ENCODE assay signal across 8 cellular contexts in genomic region chr22:30195245-30196140, GRCh38. TPM values are rescaled to one million over a fixed set of nuclear protein-coding genes. Genes with fewer than 3 reads are reported as not detected.
DNase-seq lines count a peak whose midpoint lies in the region; ATAC-seq, FAIRE-seq and TF ChIP-seq lines count a peak whose summit lies in the region.

No MANE protein-coding gene starts in this region.

- H3K9me3 ChIP-seq in IMR-90 (ENCODE audit: control insufficient read depth, insufficient read depth, low read length): no peaks in the 10 kb centered on the region
- no peaks in the 10 kb centered on the region for H3K9me3 ChIP-seq in lung (ENCODE audit: control insufficient read depth in 2 of 2, insufficient read depth in 1 of 2, low read length in 1 of 2)
- H3K9me3 ChIP-seq in HAP-1: no peaks in the 10 kb centered on the region

- ATAC-seq in IMR-90 (ENCODE audit: low read depth) (peak; percentile 43), lung (ENCODE audit: insufficient read depth, low FRiP score) (peak; percentile 28), HG02763 (IDR thresholded peaks at IDR 0.05; ENCODE audit: unreplicated experiment) (no peak)

- peak overlapping the region; percentile 89 for H2AK5ac ChIP-seq in IMR-90 (ENCODE audit: low read depth, low read length)

- peaks cover 24% of the 10 kb centered on the region for H3K9me1 ChIP-seq in IMR-90 (ENCODE audit: insufficient read depth, low read length)

- no peak overlapping the region for H2AFZ ChIP-seq in IMR-90 (replicated peaks; ENCODE audit: low read length, poor library complexity)

- H3K36me3 ChIP-seq in IMR-90 (ENCODE audit: control insufficient read depth, insufficient read depth, low read length): no peaks in the 10 kb centered on the region
- H3K36me3 ChIP-seq in lung (ENCODE audit: control insufficient read depth in 2 of 2, insufficient read depth in 2 of 2, low read length in 2 of 2): no peaks in the 10 kb centered on the region
- no peaks in the 10 kb centered on the region for H3K36me3 ChIP-seq in HAP-1 (replicated peaks)

- H4K91ac ChIP-seq in IMR-90 (ENCODE audit: insufficient read depth, low read depth, low read length): peak overlapping the region; percentile 100

- no peak for TF ChIP-seq CTCF in IMR-90 (conservative IDR thresholded peaks at IDR 0.05; ENCODE audit: low read depth, low read length)
- TF ChIP-seq CTCF in lung (IDR thresholded peaks at IDR 0.05; ENCODE audit: control extremely low read depth, extremely low read depth): no peak

- FAIRE-seq in A204.1 (lab: Jason Lieb, UNC): peak; percentile 100

- TF ChIP-seq RAD21 in IMR-90 (IDR thresholded peaks at IDR 0.05; ENCODE audit: low read length): peak; percentile 40

- CTCF ChIA-PET in IMR-90 (lab: Yijun Ruan, JAX): interaction anchor here (1.4 kb wide), 2 partner anchors 10 to 87 kb away, joined by 4 to 7 read pairs; no protein-coding TSS in a partner anchor

- H3K4me3 ChIP-seq in IMR-90 (ENCODE audit: insufficient read depth, low read depth, low read length) (no peak overlapping the region), lung (no peak overlapping the region), HAP-1 (no peak overlapping the region)

- DNase-seq in IMR-90: peak; percentile 64
- DNase-seq in amniotic epithelial cell (ENCODE audit: low read depth): peak; percentile 70
- no peak for DNase-seq in lung (ENCODE audit: low spot score)
- no peak for DNase-seq in NCI-H345 (lab: John Stamatoyannopoulos, UW)
- no peak for DNase-seq in UCSD-AML1 (lab: John Stamatoyannopoulos, UW; ENCODE audit: unreplicated experiment)
- no peak for DNase-seq in HAP-1 (ENCODE audit: low spot score in 2 of 2)

- peaks cover 4% of the 10 kb centered on the region; the same call in 1 of the 2 replicates for H4K20me1 ChIP-seq in IMR-90 (ENCODE audit: insufficient read depth, low read length)

- TSS peak; percentile 94 for BruUV-seq in IMR-90 (replicated peaks; lab: Mats Ljungman, UMichigan)

- H2AK9ac ChIP-seq in IMR-90 (replicated peaks; ENCODE audit: low read depth, low read length, poor library complexity): peak overlapping the region; percentile 92

- peak overlapping the region; percentile 99 for H2BK120ac ChIP-seq in IMR-90 (ENCODE audit: low read depth, low read length)

- H3K4ac ChIP-seq in IMR-90 (ENCODE audit: low read depth, low read length): peak overlapping the region; percentile 97

- peak overlapping the region; percentile 58 for H3K9ac ChIP-seq in IMR-90 (ENCODE audit: low read depth, low read length)

- intact Hi-C loops in IMR-90 (cut with micrococcal nuclease): loop anchor here (1.0 to 5.0 kb wide), 3 partner anchors 10 to 81 kb away; no protein-coding TSS in a partner anchor

- dilution Hi-C loops in IMR-90 (cut with HindIII; ENCODE audit: low sequenced_read_pairs, unreplicated experiment): no loop called here

- H3K4me2 ChIP-seq in IMR-90 (ENCODE audit: low read depth, low read length): peak overlapping the region; percentile 40; the same call in 1 of the 2 replicates

- H4K8ac ChIP-seq in IMR-90 (ENCODE audit: low read depth in 2 of 2, low read length in 2 of 2): peak overlapping the region; percentile 87 to 92

- H2BK5ac ChIP-seq in IMR-90 (ENCODE audit: low read depth, low read length, poor library complexity, severe bottlenecking): peak overlapping the region; percentile 99

- H3K18ac ChIP-seq in IMR-90 (ENCODE audit: low read depth, low read length): peak overlapping the region; percentile 100

- TF ChIP-seq POLR2A in IMR-90 (IDR thresholded peaks at IDR 0.05; ENCODE audit: low read depth, low read length): peak; percentile 31

- peak overlapping the region; percentile 99 for H2BK20ac ChIP-seq in IMR-90 (ENCODE audit: low read depth, low read length)

- H3K56ac ChIP-seq in IMR-90 (ENCODE audit: extremely low read depth, insufficient read depth, low read length): peak overlapping the region; percentile 98

- in situ Hi-C loops in IMR-90 (cut with MboI; ENCODE audit: low sequenced_read_pairs): no loop called here
- in situ Hi-C loops in HAP-1 (cut with MboI; ENCODE audit: low sequenced_read_pairs): no loop called here

- POLR2A ChIA-PET in IMR-90 (lab: Charles Lee; ENCODE audit: unreplicated experiment): interaction anchor here (0.6 to 2.3 kb wide), 8 partner anchors 10 to 78 kb away, joined by 3 to 15 read pairs (median 6); no protein-coding TSS in a partner anchor

- H3K14ac ChIP-seq in IMR-90 (replicated peaks; ENCODE audit: low read depth, low read length): peak overlapping the region; percentile 98

- H3K27ac ChIP-seq in IMR-90 (ENCODE audit: insufficient read depth, low read length): peak overlapping the region; percentile 96
- peak overlapping the region; percentile 22 to 88 for H3K27ac ChIP-seq in lung (ENCODE audit: low read depth in 1 of 2, low read length in 1 of 2)

- peak overlapping the region; percentile 87 for H3K23ac ChIP-seq in IMR-90 (ENCODE audit: low read depth, low read length)

- WGBS in IMR-90 (ENCODE audit: extremely low coverage in 2 of 2, insufficient read length in 1 of 2), 2 experiments: 0% methylated on average over 2 of the region's 5 CpGs; no CpG with 5 or more reads in 1 of the 2 experiments
- whole genome bisulfite sequencing in lung, 2 donors: 35 to 38% methylated on average over 5 of the region's 5 CpGs

- H3K4me1 ChIP-seq in IMR-90 (ENCODE audit: control insufficient read depth, insufficient read depth, low read length) (peaks cover 32% of the 10 kb centered on the region), lung (ENCODE audit: control insufficient read depth in 2 of 2, insufficient read depth in 2 of 2, low read length in 2 of 2) (peaks cover 5 to 6% of the 10 kb centered on the region in 2 donors), HAP-1 (peaks cover 22% of the 10 kb centered on the region)

- no peaks in the 10 kb centered on the region for H3K27me3 ChIP-seq in IMR-90 (ENCODE audit: control insufficient read depth, insufficient read depth, low read length)
- H3K27me3 ChIP-seq in lung (ENCODE audit: control insufficient read depth, insufficient read depth): no peaks in the 10 kb centered on the region
- 0 out of 2 replicates have a peak, but pooled peaks cover 4% of the 10 kb centered on the region for H3K27me3 ChIP-seq in HAP-1 (ENCODE audit: low read depth)

- peak overlapping the region; percentile 96 for H2BK15ac ChIP-seq in IMR-90 (ENCODE audit: low read depth, low read length)

- peak overlapping the region; percentile 100 for H4K5ac ChIP-seq in IMR-90 (ENCODE audit: low read depth, low read length)

- no peaks in the 10 kb centered on the region for H3K79me1 ChIP-seq in IMR-90 (ENCODE audit: low read depth in 1 of 2, low read length in 2 of 2)

TF ChIP-seq in IMR-90, 13 proteins besides CTCF, POLR2A, EP300 and RAD21:
- TF ChIP-seq MAFK (IDR thresholded peaks at IDR 0.05; ENCODE audit: low read depth, low read length) (no peak), CHD1 (IDR thresholded peaks at IDR 0.05; ENCODE audit: low read depth, low read length) (peak; percentile 19; the same call in 1 of the 2 replicates), CEBPB (IDR thresholded peaks at IDR 0.05; ENCODE audit: low read depth, low read length) (peak; percentile 64), SMC3 (IDR thresholded peaks at IDR 0.05; ENCODE audit: low read depth, low read length) (peak; percentile 28), RFX5 (IDR thresholded peaks at IDR 0.05; ENCODE audit: low read depth, low read length) (no peak), NFE2L2 (IDR thresholded peaks at IDR 0.05; ENCODE audit: low read depth, low read length) (no peak), BHLHE40 (IDR thresholded peaks at IDR 0.05; ENCODE audit: low read depth, low read length) (no peak), MXI1 (IDR thresholded peaks at IDR 0.05; ENCODE audit: borderline replicate concordance, low read depth, low read length) (0 out of 2 replicates have a peak, but pooled peaks have one; percentile 27)

RNA-seq across cellular contexts. Expression of gene LIF, which starts 51.1 kb away (rescaled TPM):
- total RNA-seq in IMR-90 (2012; rRNA removed) (79.4 and 130 TPM in 2 replicates), lung (1 to 10 TPM in 1 of 2 donors, under 1 TPM in 1; 0.77 to 5.1 TPM)
- polyA plus RNA-seq in IMR-90 (2012; rRNA removed) (203 and 214 TPM in 2 replicates), lung (10 to 100 TPM in 1 of 2 donors, 1 to 10 TPM in 1; 5.1 to 26.1 TPM)
- 41.6 and 110 TPM in 2 replicates for polyA plus RNA-seq in IMR-90 (2012; cell fraction: cytosol; rRNA removed)
- polyA plus RNA-seq in IMR-90 (2012; cell fraction: nucleus; rRNA removed; ENCODE audit: low replicate concordance): 1,609 and 2,085 TPM in 2 replicates

Comparison
In these comparisons a context has a peak if more than half of its experiments do, and no peak if none do; other contexts are left out.
1. DNase-seq: peak in IMR-90 (single experiment) and amniotic epithelial cell (single experiment); none in lung (single experiment), NCI-H345 (single experiment), UCSD-AML1 (single experiment) and HAP-1 (0 of 2).
2. RNA of gene LIF, which starts 51.1 kb away (total RNA-seq): 79.4 to 130 TPM in IMR-90; 0.77 to 5.1 TPM in lung; every median in the first group is over 10 times any median in the second.